17 cellular contexts compared by ENCODE assay signal in the genomic region with DNA sequence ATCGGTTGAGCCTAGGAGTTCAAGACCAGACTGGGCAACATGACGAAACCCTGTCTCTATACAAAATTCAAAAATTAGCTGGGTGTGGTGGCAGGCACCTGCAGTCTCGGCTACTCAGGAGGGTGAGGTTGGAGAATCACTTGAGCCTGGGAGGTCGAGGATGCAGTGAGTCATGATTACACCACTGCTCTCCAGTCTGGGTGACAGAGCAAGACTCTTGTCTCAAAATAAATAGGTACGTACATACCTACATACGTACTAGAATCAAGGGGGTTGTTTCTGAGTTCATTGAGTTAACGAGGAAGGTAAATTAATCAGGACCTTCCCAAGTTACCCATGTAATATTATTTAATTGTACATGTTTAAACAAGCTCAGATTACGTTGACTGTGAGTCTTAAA.
"Had no signal": no experiment of that assay in that cellular context is flagged by ENCODE, and none has a peak within 500 bp of the region (broad histone marks: within the 10 kb centered on the region; RNA-seq: fewer than 3 reads in every experiment).

No MANE protein-coding gene starts in this region.

- H3K4me1 ChIP-seq: esophagus muscularis mucosa had no signal

- H3K36me3 ChIP-seq: esophagus muscularis mucosa had no signal

- H3K9me3 Mint-ChIP-seq: activated naive CD4-positive, alpha-beta T cell treated with anti-CD3 and anti-CD28 coated beads for 36 hours; nephron had no signal

- H3K36me3 Mint-ChIP-seq: stimulated activated memory B cell treated with anti-CD40 and anti-IgM and Interleukin-4, amounts not matched to agents 10 μg/mL and 1 μg/mL and 100 μg/mL, for 72 hours had no signal

- H3K4me3 ChIP-seq: esophagus muscularis mucosa had no signal

- H3K27ac ChIP-seq: esophagus muscularis mucosa had no signal

- ATAC-seq: activated naive CD8-positive, alpha-beta T cell treated with anti-CD3 and anti-CD28 coated beads, Interleukin-2, amount 50 U/mL, for 24 hours; left ventricle myocardium superior; stimulated activated memory B cell treated with anti-CD40 and anti-IgM and Interleukin-4, amounts not matched to agents 10 μg/mL and 1 μg/mL and 100 μg/mL, for 72 hours had no signal

- H3K9me3 ChIP-seq: esophagus muscularis mucosa had no signal

- DNase-seq: activated CD4-positive, alpha-beta T cell treated with anti-CD3 and anti-CD28 coated beads for 1 hour; activated CD4-positive, alpha-beta T cell treated with anti-CD3 and anti-CD28 coated beads, Interleukin-2, amount 50 U/mL, for 4 hours; activated naive CD4-positive, alpha-beta T cell treated with anti-CD3 and anti-CD28 coated beads for 36 hours; activated naive CD8-positive, alpha-beta T cell treated with anti-CD3 and anti-CD28 coated beads, Interleukin-2, amount 50 U/mL, for 24 hours; activated T-cell treated with anti-CD3 and anti-CD28 coated beads, Interleukin-2, amount 50 U/mL, for 1 hour; aorta; hippocampal formation; kidney; left ventricle myocardium superior; nucleus accumbens; posterior cingulate gyrus; stimulated activated CD4-positive, alpha-beta T cell treated with anti-CD3 and anti-CD28 coated beads, Interleukin-2, amount 100 ng/mL, for 48 hours; T-helper 9 cell had no signal

- H3K27me3 Mint-ChIP-seq: activated naive CD8-positive, alpha-beta T cell treated with anti-CD3 and anti-CD28 coated beads, Interleukin-2, amount 50 U/mL, for 24 hours; stimulated activated memory B cell treated with anti-CD40 and anti-IgM and Interleukin-4, amounts not matched to agents 10 μg/mL and 1 μg/mL and 100 μg/mL, for 72 hours had no signal

- H3K4me1 Mint-ChIP-seq: activated naive CD8-positive, alpha-beta T cell treated with anti-CD3 and anti-CD28 coated beads, Interleukin-2, amount 50 U/mL, for 24 hours; nephron had no signal

- H3K4me3 Mint-ChIP-seq: activated naive CD4-positive, alpha-beta T cell treated with anti-CD3 and anti-CD28 coated beads for 36 hours; activated naive CD8-positive, alpha-beta T cell treated with anti-CD3 and anti-CD28 coated beads, Interleukin-2, amount 50 U/mL, for 24 hours; nephron; stimulated activated memory B cell treated with anti-CD40 and anti-IgM and Interleukin-4, amounts not matched to agents 10 μg/mL and 1 μg/mL and 100 μg/mL, for 72 hours had no signal

- H3K27me3 ChIP-seq: esophagus muscularis mucosa had no signal

- FAIRE-seq: kidney had no signal

- H3K27ac Mint-ChIP-seq: activated naive CD4-positive, alpha-beta T cell treated with anti-CD3 and anti-CD28 coated beads for 36 hours; activated naive CD8-positive, alpha-beta T cell treated with anti-CD3 and anti-CD28 coated beads, Interleukin-2, amount 50 U/mL, for 24 hours; activated T-helper 2 cell treated with anti-CD3 and anti-CD28 coated beads, Interferon-gamma antibody, Interleukin-2, Interleukin-4, amounts not matched to agents 10 μg/mL and 5 μg/mL and 100 μg/mL, durations not matched to agents 14 hours and 24 hours and 36 hours; nephron had no signal
